ENCODE assay signal across 9 cellular contexts in genomic region chr10:1043532-1043995, GRCh38. TPM values are rescaled to one million over a fixed set of nuclear protein-coding genes. Genes with fewer than 3 reads are reported as not detected.
DNase-seq lines count a peak whose midpoint lies in the region; ATAC-seq, FAIRE-seq and TF ChIP-seq lines count a peak whose summit lies in the region.
"Had no signal": no experiment of that assay in that cellular context is flagged by ENCODE, and none has a peak within 500 bp of the region (broad histone marks: within the 10 kb centered on the region; RNA-seq: fewer than 3 reads in every experiment).

No MANE protein-coding gene starts in this region.

- H3K4me1 ChIP-seq in esophagus muscularis mucosa (peaks cover 14 to 32% (median 23%) of the 10 kb centered on the region in 4 donors), small intestine (ENCODE audit: control insufficient read depth in 2 of 2, insufficient read depth in 1 of 2, low read depth in 1 of 2, low read length in 1 of 2) (peaks cover 0 to 4% of the 10 kb centered on the region in 2 donors), SK-N-SH (ENCODE audit: control insufficient read depth in 1 of 2, insufficient read depth in 2 of 2, low read depth in 1 of 2, low read length in 1 of 2) (peaks cover 0 to 12% of the 10 kb centered on the region in 2 experiments; a peak in 2 of 4 replicates)

- TF ChIP-seq CTCF in esophagus muscularis mucosa (IDR thresholded peaks at IDR 0.05) (no peak), SK-N-SH (IDR thresholded peaks at IDR 0.05) (no peak)

- CTCF ChIA-PET in SK-N-SH (lab: Yijun Ruan, JAX): no interaction called here

- H2AFZ ChIP-seq in SK-N-SH (ENCODE audit: low read depth): no peak overlapping the region

- no peaks in the 10 kb centered on the region for H3K27me3 ChIP-seq in esophagus muscularis mucosa
- H3K27me3 ChIP-seq in small intestine (ENCODE audit: control insufficient read depth in 2 of 2, insufficient read depth in 2 of 2, low read length in 2 of 2): no peaks in the 10 kb centered on the region
- H3K27me3 ChIP-seq in SK-N-SH (ENCODE audit: insufficient read depth): no peaks in the 10 kb centered on the region

- WGBS in esophagus muscularis mucosa: 66% methylated on average over 12 of the region's 12 CpGs
- 67 to 75% (median 67%) methylated on average over 12 of the region's 12 CpGs for WGBS in small intestine, 3 donors
- 97% methylated on average over 12 of the region's 12 CpGs for WGBS in SK-N-SH (ENCODE audit: low lambda C conversion rate)

- TF ChIP-seq RAD21 in SK-N-SH (IDR thresholded peaks at IDR 0.05; ENCODE audit: low read length): no peak

- H3K4me2 ChIP-seq in SK-N-SH: no peak overlapping the region

- no peaks in the 10 kb centered on the region for H3K9me2 ChIP-seq in SK-N-SH

- H3K36me3 ChIP-seq in esophagus muscularis mucosa (peaks cover 13 to 51% (median 35%) of the 10 kb centered on the region in 4 donors), small intestine (ENCODE audit: control insufficient read depth in 2 of 2, insufficient read depth in 2 of 2, low read length in 2 of 2) (peaks cover 0 to 7% of the 10 kb centered on the region in 2 donors), SK-N-SH (replicated peaks in 1 of 2; ENCODE audit: control insufficient read depth in 1 of 2, insufficient read depth in 2 of 2, low read length in 1 of 2) (peaks cover 33 to 48% of the 10 kb centered on the region in 2 experiments)

- peak; percentile 56 for TF ChIP-seq POLR2A in GM18505 (IDR thresholded peaks at IDR 0.05; ENCODE audit: borderline replicate concordance, extremely low read depth, insufficient read depth, insufficient read length)
- no peak for TF ChIP-seq POLR2A in esophagus muscularis mucosa (IDR thresholded peaks at IDR 0.05; ENCODE audit: low read depth)

- FAIRE-seq in small intestine (lab: Jason Lieb, UNC): no peak

- H3K9ac ChIP-seq in SK-N-SH: no peak overlapping the region

- H4K20me1 ChIP-seq in SK-N-SH (ENCODE audit: insufficient read depth): peaks cover 16% of the 10 kb centered on the region

- H3K4me3 ChIP-seq in esophagus muscularis mucosa: peak overlapping the region in 2 of 4 donors; percentile 10 to 25
- H3K4me3 ChIP-seq in small intestine (ENCODE audit: low read depth in 1 of 2, low read length in 2 of 2): no peak overlapping the region
- no peak overlapping the region for H3K4me3 ChIP-seq in SK-N-SH (ENCODE audit: low read depth in 2 of 2, low read length in 1 of 2)

- H3K27ac ChIP-seq in esophagus muscularis mucosa (replicated peaks in 1 of 4) (peak overlapping the region; percentile 38 to 69 (median 48)), small intestine (ENCODE audit: low read depth in 1 of 2, low read length in 1 of 2) (peak overlapping the region in 1 of 2 donors; percentile 76), SK-N-SH (ENCODE audit: low read depth in 2 of 2, low read length in 1 of 2) (no peak overlapping the region; a peak in 1 of 4 replicates)

- H3K79me2 ChIP-seq in SK-N-SH (ENCODE audit: insufficient read depth): peaks cover 43% of the 10 kb centered on the region

- ATAC-seq in GM18505 (IDR thresholded peaks at IDR 0.05; ENCODE audit: unreplicated experiment) (peak; percentile 52), GM21723 (IDR thresholded peaks at IDR 0.05; ENCODE audit: unreplicated experiment) (peak; percentile 55)

- H3K9me3 ChIP-seq in esophagus muscularis mucosa: no peaks in the 10 kb centered on the region
- no peaks in the 10 kb centered on the region for H3K9me3 ChIP-seq in small intestine (ENCODE audit: control insufficient read depth, low read depth)
- no peaks in the 10 kb centered on the region for H3K9me3 ChIP-seq in SK-N-SH

- DNase-seq in NCI-H526 treated with DMSO at 0.1 percent for 48 hours (lab: John Stamatoyannopoulos, UW) (peak; percentile 18), esophagus muscularis mucosa (ENCODE audit: extremely low spot score) (no peak), small intestine (peak; percentile 26), SK-N-SH (no peak), cerebellar cortex (ENCODE audit: low spot score) (no peak), NCI-H2107 (lab: John Stamatoyannopoulos, UW) (no peak)

- POLR2A ChIA-PET in SK-N-SH (lab: Yijun Ruan, JAX): no interaction called here

- H3F3A ChIP-seq in SK-N-SH (replicated peaks; ENCODE audit: insufficient read depth): peaks cover 11% of the 10 kb centered on the region

- TF ChIP-seq EP300 in esophagus muscularis mucosa (IDR thresholded peaks at IDR 0.05): no peak
- no peak for TF ChIP-seq EP300 in SK-N-SH (IDR thresholded peaks at IDR 0.05; ENCODE audit: borderline replicate concordance in 1 of 2, low read depth in 1 of 2, low read length in 1 of 2)

- intact Hi-C loops in esophagus muscularis mucosa (cut with DNase I): no loop called here

TF ChIP-seq in SK-N-SH, 30 proteins besides CTCF, POLR2A, EP300 and RAD21:
- TF ChIP-seq NFIC (IDR thresholded peaks at IDR 0.05; ENCODE audit: borderline replicate concordance) (no peak), PBX3 (IDR thresholded peaks at IDR 0.05) (no peak), YY1 (IDR thresholded peaks at IDR 0.05; ENCODE audit: low read depth) (no peak), TAF1 (IDR thresholded peaks at IDR 0.05; ENCODE audit: borderline replicate concordance, low read depth, low read length) (no peak), FOSL2 (IDR thresholded peaks at IDR 0.05; ENCODE audit: borderline replicate concordance, low read depth) (no peak), ELF1 (IDR thresholded peaks at IDR 0.05) (no peak), MXI1 (IDR thresholded peaks at IDR 0.05; ENCODE audit: low read depth, low read length) (no peak), RXRA (IDR thresholded peaks at IDR 0.05; ENCODE audit: borderline replicate concordance, low read depth) (no peak), TCF12 (IDR thresholded peaks at IDR 0.05) (no peak), IRF3 (IDR thresholded peaks at IDR 0.05; ENCODE audit: low read depth, low read length) (no peak), EZH2phosphoT487 (IDR thresholded peaks at IDR 0.05; ENCODE audit: borderline replicate concordance, low read depth) (no peak), FOXJ3 (CRISPR knock-in tag; IDR thresholded peaks at IDR 0.05) (no peak), USF2 (IDR thresholded peaks at IDR 0.05; ENCODE audit: borderline replicate concordance, low read depth, low read length) (no peak), CHD2 (IDR thresholded peaks at IDR 0.05; ENCODE audit: low read length, partially characterized antibody) (no peak), FOXM1 (IDR thresholded peaks at IDR 0.05; ENCODE audit: low read depth) (no peak), RCOR1 (IDR thresholded peaks at IDR 0.05; ENCODE audit: low read length) (no peak), NRF1 (IDR thresholded peaks at IDR 0.05; ENCODE audit: low read depth, low read length) (no peak)

RNA-seq across cellular contexts. Expression of gene IDI1, which starts 5.4 kb away (rescaled TPM):
- total RNA-seq in esophagus muscularis mucosa: 10 to 100 TPM; 16.8 to 33.3 (median 23.4) TPM
- polyA plus RNA-seq in small intestine (10 to 100 TPM; 37.8 to 79.5 (median 44.7) TPM), SK-N-SH (2012; rRNA removed) (15.9 and 19.6 TPM in 2 replicates)
- 19.1 and 24.8 TPM in 2 replicates for polyA plus RNA-seq in SK-N-SH (2012; cell fraction: cytosol; rRNA removed)
- polyA plus RNA-seq in SK-N-SH (2012; cell fraction: nucleus; rRNA removed): 25.6 and 42.1 TPM in 2 replicates

RNA-seq across cellular contexts. Expression of gene WDR37, which starts 12.6 kb away (rescaled TPM):
- total RNA-seq in esophagus muscularis mucosa: 10 to 100 TPM in 3 of 4 donors, 1 to 10 TPM in 1; 9.1 to 17.2 (median 13.2) TPM
- polyA plus RNA-seq in small intestine (1 to 10 TPM; 6.8 to 7.9 (median 7.6) TPM), SK-N-SH (2012; rRNA removed) (11.9 and 13.4 TPM in 2 replicates)
- 9.4 and 10.7 TPM in 2 replicates for polyA plus RNA-seq in SK-N-SH (2012; cell fraction: cytosol; rRNA removed)
- polyA plus RNA-seq in SK-N-SH (2012; cell fraction: nucleus; rRNA removed): 23.5 and 27.6 TPM in 2 replicates

RNA-seq across cellular contexts. Expression of gene IDI2, which starts 17.9 kb away (rescaled TPM):
- total RNA-seq in esophagus muscularis mucosa: not detected
- polyA plus RNA-seq in small intestine (under 1 TPM in 1 of 3 donors, not detected in 2; 0.03 TPM), SK-N-SH (2012; rRNA removed) (not detected in 2 replicates)
- not detected in 2 replicates for polyA plus RNA-seq in SK-N-SH (2012; cell fraction: cytosol; rRNA removed)
- not detected in 2 replicates for polyA plus RNA-seq in SK-N-SH (2012; cell fraction: nucleus; rRNA removed)
- total RNA-seq: dermis microvascular lymphatic vessel endothelial cell had no signal

RNA-seq across cellular contexts. Expression of gene GTPBP4, which starts 55.3 kb away (rescaled TPM):
- total RNA-seq in esophagus muscularis mucosa: 10 to 100 TPM; 18.3 to 39.1 (median 27.4) TPM
- 10 to 100 TPM; 16.8 to 32.3 (median 27.8) TPM for polyA plus RNA-seq in small intestine
- 36.6 and 41.2 TPM in 2 replicates for polyA plus RNA-seq in SK-N-SH (2012; rRNA removed)
- 46.1 and 69.3 TPM in 2 replicates for polyA plus RNA-seq in SK-N-SH (2012; cell fraction: cytosol; rRNA removed)
- 102 and 110 TPM in 2 replicates for polyA plus RNA-seq in SK-N-SH (2012; cell fraction: nucleus; rRNA removed)

Comparison
In these comparisons a context has a peak if more than half of its experiments do, and no peak if none do; other contexts are left out.
1. DNase-seq: peak in NCI-H526 treated with DMSO at 0.1 percent for 48 hours (single experiment) and small intestine (single experiment); none in esophagus muscularis mucosa (single experiment), SK-N-SH (single experiment), cerebellar cortex (single experiment) and NCI-H2107 (single experiment).
2. H3K27ac ChIP-seq: peak in esophagus muscularis mucosa (4 of 4); none in SK-N-SH (0 of 2).